Comparison of ENCODE assay signal across 24 cellular contexts in genomic region chr6:74113901-74114300, GRCh38.
"Had no signal": no experiment of that assay in that cellular context is flagged by ENCODE, and none has a peak within 500 bp of the region (broad histone marks: within the 10 kb centered on the region; RNA-seq: fewer than 3 reads in every experiment).

No MANE protein-coding gene starts in this region.

- DNase-seq: activated CD4-positive, alpha-beta memory T cell treated with anti-CD3 and anti-CD28 coated beads, Interleukin-2, amount 10 ng/mL, durations not matched to agents 7 days and 5 days; activated CD4-positive, alpha-beta T cell treated with anti-CD3 and anti-CD28 coated beads for 1 hour; activated CD4-positive, alpha-beta T cell treated with anti-CD3 and anti-CD28 coated beads, Interleukin-2, amount 10 ng/mL, durations not matched to agents 7 days and 5 days; activated gamma-delta T cell treated with Interleukin-2 at 50 U/mL for 16 hours; activated naive CD4-positive, alpha-beta T cell treated with anti-CD3 and anti-CD28 coated beads, Interleukin-2, amount 50 U/mL, for 16 hours; activated T-cell treated with anti-CD3 and anti-CD28 coated beads, Interleukin-2, amount 50 U/mL, for 4 hours; amygdala; effector CD8-positive, alpha-beta T cell; esophagus squamous epithelium; gastrocnemius medialis; glutamatergic neuron; islet precursor cell; left cardiac atrium; left ventricle myocardium superior; posterior cingulate gyrus; right cardiac atrium; stimulated activated CD4-positive, alpha-beta T cell treated with anti-CD3 and anti-CD28 coated beads, Interleukin-2, amount 100 ng/mL, for 48 hours; stimulated activated naive CD8-positive, alpha-beta T cell treated with anti-CD3 and anti-CD28 coated beads, Interleukin-15, Interleukin-2, amounts not matched to agents 100 U/mL and 50 U/mL, for 24 hours; T-helper 17 cell had no signal

- H3K36me3 ChIP-seq: breast epithelium, esophagus squamous epithelium, gastrocnemius medialis, thoracic aorta, vagina had no signal

- H3K9me3 ChIP-seq: breast epithelium, esophagus squamous epithelium, gastrocnemius medialis, thoracic aorta, vagina had no signal

- H3K27ac ChIP-seq: breast epithelium, epithelial cell of prostate, esophagus squamous epithelium, gastrocnemius medialis, thoracic aorta, vagina had no signal

- ATAC-seq: activated T-cell treated with anti-CD3 and anti-CD28 coated beads, Interleukin-2, amount 50 U/mL, for 4 hours; activated T-helper 17 cell treated with anti-CD3 and anti-CD28 coated beads, Interleukin-2, amount 50 U/mL, for 72 hours; gastrocnemius medialis; left cardiac atrium; left ventricle myocardium superior; right cardiac atrium; T-helper 17 cell had no signal

- H3K4me3 ChIP-seq: breast epithelium, esophagus squamous epithelium, gastrocnemius medialis, thoracic aorta, vagina had no signal

- H3K4me1 ChIP-seq: breast epithelium, esophagus squamous epithelium, gastrocnemius medialis, vagina had no signal

- H3K27me3 ChIP-seq: breast epithelium, esophagus squamous epithelium, gastrocnemius medialis, vagina had no signal
